Comparison of ENCODE assay signal across 1 cellular context in genomic region chr11:60842688-60843605, GRCh38.
TF ChIP-seq lines count a peak whose summit lies in the region.

No MANE protein-coding gene starts in this region.

TF ChIP-seq in SK-N-SH, 30 proteins besides CTCF, POLR2A, EP300 and RAD21 (continued from another document):
- TF ChIP-seq, protein P1, sequence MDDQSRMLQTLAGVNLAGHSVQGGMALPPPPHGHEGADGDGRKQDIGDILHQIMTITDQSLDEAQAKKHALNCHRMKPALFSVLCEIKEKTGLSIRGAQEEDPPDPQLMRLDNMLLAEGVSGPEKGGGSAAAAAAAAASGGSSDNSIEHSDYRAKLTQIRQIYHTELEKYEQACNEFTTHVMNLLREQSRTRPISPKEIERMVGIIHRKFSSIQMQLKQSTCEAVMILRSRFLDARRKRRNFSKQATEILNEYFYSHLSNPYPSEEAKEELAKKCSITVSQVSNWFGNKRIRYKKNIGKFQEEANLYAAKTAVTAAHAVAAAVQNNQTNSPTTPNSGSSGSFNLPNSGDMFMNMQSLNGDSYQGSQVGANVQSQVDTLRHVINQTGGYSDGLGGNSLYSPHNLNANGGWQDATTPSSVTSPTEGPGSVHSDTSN (IDR thresholded peaks at IDR 0.05): no peak
- TF ChIP-seq ELF1 (IDR thresholded peaks at IDR 0.05): no peak
- no peak for TF ChIP-seq TEAD4 (IDR thresholded peaks at IDR 0.05; ENCODE audit: borderline replicate concordance, insufficient read depth)
- TF ChIP-seq TAF1 (IDR thresholded peaks at IDR 0.05; ENCODE audit: borderline replicate concordance, low read depth, low read length): no peak
- no peak for TF ChIP-seq SMC3 (IDR thresholded peaks at IDR 0.05; ENCODE audit: low read depth, low read length)
- TF ChIP-seq, protein P2, sequence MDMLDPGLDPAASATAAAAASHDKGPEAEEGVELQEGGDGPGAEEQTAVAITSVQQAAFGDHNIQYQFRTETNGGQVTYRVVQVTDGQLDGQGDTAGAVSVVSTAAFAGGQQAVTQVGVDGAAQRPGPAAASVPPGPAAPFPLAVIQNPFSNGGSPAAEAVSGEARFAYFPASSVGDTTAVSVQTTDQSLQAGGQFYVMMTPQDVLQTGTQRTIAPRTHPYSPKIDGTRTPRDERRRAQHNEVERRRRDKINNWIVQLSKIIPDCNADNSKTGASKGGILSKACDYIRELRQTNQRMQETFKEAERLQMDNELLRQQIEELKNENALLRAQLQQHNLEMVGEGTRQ (IDR thresholded peaks at IDR 0.05; ENCODE audit: borderline replicate concordance, low read depth, low read length): no peak
- no peak for TF ChIP-seq NRF1 (IDR thresholded peaks at IDR 0.05; ENCODE audit: low read depth, low read length)
- no peak for TF ChIP-seq SIN3A (IDR thresholded peaks at IDR 0.05; ENCODE audit: borderline replicate concordance, low read depth, low read length)
